ENCODE assay signal across 17 cellular contexts in the genomic region with DNA sequence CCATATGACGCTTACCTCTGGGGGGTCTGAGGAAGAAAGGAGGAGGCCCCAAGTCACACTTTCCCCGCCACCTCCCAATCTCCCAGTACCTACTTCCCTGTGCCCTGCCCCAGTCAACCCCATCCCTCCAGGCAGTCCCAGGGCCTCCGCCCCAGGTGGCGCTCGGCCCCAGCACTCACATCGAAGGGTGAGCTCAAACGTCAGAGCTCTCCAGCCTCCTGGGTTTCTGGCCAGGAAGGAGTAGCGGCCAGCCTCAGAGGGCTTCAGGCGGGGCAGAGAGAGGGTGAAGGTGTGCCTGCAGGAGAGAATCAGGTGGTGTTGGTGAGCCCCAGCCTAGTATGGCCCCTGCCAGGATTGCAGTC. TPM values are rescaled to one million over a fixed set of nuclear protein-coding genes. Genes with fewer than 3 reads are reported as not detected.
DNase-seq lines count a peak whose midpoint lies in the region; ATAC-seq lines count a peak whose summit lies in the region.
"Had no signal": no experiment of that assay in that cellular context is flagged by ENCODE, and none has a peak within 500 bp of the region (broad histone marks: within the 10 kb centered on the region; RNA-seq: fewer than 3 reads in every experiment).

No MANE protein-coding gene starts in this region.

- peaks cover 57% of the 10 kb centered on the region for H3K36me3 Mint-ChIP-seq in dendritic cell treated with granulocyte-macrophage colony-stimulating factor and Interleukin-4, amounts not matched to agents 40 ng/mL and 50 ng/mL, for 4 days (ENCODE audit: low read depth)

- H3K4me1 Mint-ChIP-seq in stimulated activated naive CD8-positive, alpha-beta T cell treated with anti-CD3 and anti-CD28 coated beads, Interleukin-15, amount 100 ng/mL, for 72 hours: peaks cover 15% of the 10 kb centered on the region
- peaks cover 55% of the 10 kb centered on the region for H3K4me1 Mint-ChIP-seq in dendritic cell treated with granulocyte-macrophage colony-stimulating factor and Interleukin-4, amounts not matched to agents 40 ng/mL and 50 ng/mL, for 4 days (ENCODE audit: low read depth)

- peak overlapping the region; percentile 15 to 31 for H3K27ac Mint-ChIP-seq in stimulated activated naive CD8-positive, alpha-beta T cell treated with anti-CD3 and anti-CD28 coated beads, Interleukin-15, amount 100 ng/mL, for 72 hours
- peak overlapping the region; percentile 71 for H3K27ac Mint-ChIP-seq in dendritic cell treated with granulocyte-macrophage colony-stimulating factor and Interleukin-4, amounts not matched to agents 40 ng/mL and 50 ng/mL, for 4 days

- no peaks in the 10 kb centered on the region for H3K9me3 Mint-ChIP-seq in stimulated activated naive CD8-positive, alpha-beta T cell treated with anti-CD3 and anti-CD28 coated beads, Interleukin-15, amount 100 ng/mL, for 72 hours
- no peaks in the 10 kb centered on the region for H3K9me3 Mint-ChIP-seq in dendritic cell treated with granulocyte-macrophage colony-stimulating factor and Interleukin-4, amounts not matched to agents 40 ng/mL and 50 ng/mL, for 4 days

- H3K27me3 Mint-ChIP-seq in stimulated activated naive CD8-positive, alpha-beta T cell treated with anti-CD3 and anti-CD28 coated beads, Interleukin-15, amount 100 ng/mL, for 72 hours: peaks cover 3% of the 10 kb centered on the region
- H3K27me3 Mint-ChIP-seq in dendritic cell treated with granulocyte-macrophage colony-stimulating factor and Interleukin-4, amounts not matched to agents 40 ng/mL and 50 ng/mL, for 4 days: no peaks in the 10 kb centered on the region

- intact Hi-C loops in dendritic cell treated with granulocyte-macrophage colony-stimulating factor and Interleukin-4, amounts not matched to agents 40 ng/mL and 50 ng/mL, for 4 days (cut with micrococcal nuclease): loop anchor here (5.0 kb wide), 1 partner anchor 37 kb away; no protein-coding TSS in a partner anchor

- DNase-seq in stimulated activated naive CD8-positive, alpha-beta T cell treated with anti-CD3 and anti-CD28 coated beads, Interleukin-15, amount 100 ng/mL, for 72 hours: no peak
- no peak for DNase-seq in stimulated activated naive CD8-positive, alpha-beta T cell treated with anti-CD3 and anti-CD28 coated beads, Interleukin-15, Interleukin-2, amounts not matched to agents 100 U/mL and 50 U/mL, for 24 hours
- DNase-seq in mesenteric fat pad (ENCODE audit: low spot score): peak; percentile 55
- no peak for DNase-seq in pons (ENCODE audit: low spot score)
- DNase-seq in NCI-H1694 treated with DMSO at 0.1 percent for 48 hours (lab: John Stamatoyannopoulos, UW): no peak
- DNase-seq: IMR-90; Kasumi-1; MM.1S; NCI-H1105 treated with DMSO at 0.1 percent for 48 hours; NCI-H187; NCI-H345; NCI-H69; NK-92 treated with Interleukin-12 subunit alpha and Interleukin-12 subunit beta, amount 100 ng/mL, for 24 hours; SIG-M5 had no signal

- no peak for ATAC-seq in stimulated activated naive CD8-positive, alpha-beta T cell treated with anti-CD3 and anti-CD28 coated beads, Interleukin-15, amount 100 ng/mL, for 72 hours
- no peak for ATAC-seq in stimulated activated naive CD8-positive, alpha-beta T cell treated with anti-CD3 and anti-CD28 coated beads, Interleukin-15, Interleukin-2, amounts not matched to agents 100 U/mL and 50 U/mL, for 24 hours
- ATAC-seq in GM18502 (IDR thresholded peaks at IDR 0.05; ENCODE audit: poor library complexity, unreplicated experiment): no peak

- H3K4me3 Mint-ChIP-seq in stimulated activated naive CD8-positive, alpha-beta T cell treated with anti-CD3 and anti-CD28 coated beads, Interleukin-15, amount 100 ng/mL, for 72 hours: no peak overlapping the region
- H3K4me3 Mint-ChIP-seq in dendritic cell treated with granulocyte-macrophage colony-stimulating factor and Interleukin-4, amounts not matched to agents 40 ng/mL and 50 ng/mL, for 4 days: no peak overlapping the region

RNA-seq across cellular contexts. Expression of gene CSF1R, which starts 16.1 kb away (rescaled TPM):
- 58.6 TPM for total RNA-seq in mesenteric fat pad
- total RNA-seq: OCI-LY7 had no signal
